Comparison of ENCODE assay signal across 8 cellular contexts in the genomic region with DNA sequence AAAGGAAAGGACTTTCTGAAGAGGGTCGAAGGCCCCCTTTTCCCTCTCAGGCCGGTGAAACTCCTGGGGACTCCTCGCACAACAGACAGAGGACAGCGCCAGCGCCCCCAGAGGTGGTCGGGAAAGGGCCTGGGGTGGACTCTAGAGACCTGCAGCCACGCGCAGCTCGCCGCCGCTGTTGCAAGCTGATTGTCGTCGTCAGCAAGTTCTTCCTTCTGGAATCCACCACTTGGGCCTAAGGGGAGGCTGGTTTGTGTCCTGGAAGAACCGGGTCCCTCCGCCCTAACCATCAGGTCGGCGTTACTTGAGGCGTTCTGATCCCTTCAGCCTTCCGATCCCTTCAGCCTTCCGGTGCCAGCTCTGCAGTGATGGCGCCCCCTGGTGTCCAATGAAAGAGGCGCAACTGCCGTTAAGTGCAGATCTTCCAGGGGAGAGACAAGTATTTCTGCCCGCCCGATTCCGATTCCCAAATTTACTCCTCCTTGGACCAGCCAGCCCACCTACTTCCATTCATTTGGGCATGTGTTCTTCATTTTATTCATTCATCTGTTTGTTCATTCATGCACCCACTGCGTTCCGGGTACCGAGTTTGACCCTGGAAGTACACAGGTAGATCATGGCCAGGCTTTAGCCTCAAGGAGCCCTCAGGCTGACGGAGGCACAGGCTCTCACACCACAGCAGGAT.
DNase-seq lines count a peak whose midpoint lies in the region; ATAC-seq and TF ChIP-seq lines count a peak whose summit lies in the region.

No MANE protein-coding gene starts in this region.

- H3K36me3 Mint-ChIP-seq in T-helper 17 cell (ENCODE audit: low read depth), result peaks cover 7% of the 10 kb centered on the region

- TF ChIP-seq POLR2A in vagina (IDR thresholded peaks at IDR 0.05), result no peak

- peak; percentile 73 for TF ChIP-seq CTCF in GM12864 (IDR thresholded peaks at IDR 0.05; ENCODE audit: low read depth, low read length, missing control alignments)
- TF ChIP-seq CTCF in MM.1S (IDR thresholded peaks at IDR 0.05; ENCODE audit: low read length), result peak; percentile 90
- TF ChIP-seq CTCF in right atrium auricular region (IDR thresholded peaks at IDR 0.05), result peak; percentile 88 to 89
- peak; percentile 67 to 74 (median 74) for TF ChIP-seq CTCF in vagina (IDR thresholded peaks at IDR 0.05)

- H3K9ac ChIP-seq in MM.1S (ENCODE audit: low read length), result no peak overlapping the region

- peaks cover 4% of the 10 kb centered on the region for H3K4me1 Mint-ChIP-seq in T-helper 17 cell

- no peaks in the 10 kb centered on the region for H3K4me1 ChIP-seq in MM.1S (ENCODE audit: low read length)
- peaks cover 0 to 5% of the 10 kb centered on the region in 2 donors for H3K4me1 ChIP-seq in right atrium auricular region
- H3K4me1 ChIP-seq in vagina, result peaks cover 10% of the 10 kb centered on the region

- H3K4me2 ChIP-seq in MM.1S (ENCODE audit: low read depth, low read length), result peak overlapping the region; percentile 33; the same call in 1 of the 2 replicates

- H3K9me3 ChIP-seq in MM.1S (replicated peaks; ENCODE audit: insufficient read depth, low read length) (no peaks in the 10 kb centered on the region), T-helper 17 cell (ENCODE audit: control insufficient read depth, low read length, poor library complexity, severe bottlenecking) (no peaks in the 10 kb centered on the region), right atrium auricular region (peaks cover 0 to 8% of the 10 kb centered on the region in 2 donors), vagina (no peaks in the 10 kb centered on the region)

- intact Hi-C loops in vagina (cut with DNase I), result no loop called here

- no peaks in the 10 kb centered on the region for H3K9me2 ChIP-seq in MM.1S (replicated peaks; ENCODE audit: insufficient read depth, low read length)

- H3K27ac ChIP-seq in MM.1S (ENCODE audit: low read length) (no peak overlapping the region), right atrium auricular region (no peak overlapping the region), vagina (no peak overlapping the region)

- DNase-seq in GM12864 (ENCODE audit: low read depth), result peak; percentile 10
- peak; percentile 60 for DNase-seq in MM.1S
- peak; percentile 55 to 61 (median 60) for DNase-seq in T-helper 17 cell
- DNase-seq in amniotic epithelial cell (ENCODE audit: low read depth), result peak; percentile 33
- peak; percentile 71 for DNase-seq in right atrium auricular region (ENCODE audit: low spot score)
- DNase-seq in putamen (ENCODE audit: low spot score), result peak; percentile 69
- DNase-seq in vagina (ENCODE audit: extremely low spot score in 2 of 2), result no peak

- no peaks in the 10 kb centered on the region for H3K79me2 ChIP-seq in MM.1S (ENCODE audit: low read length)

- peak overlapping the region; percentile 22 for H2AFZ ChIP-seq in MM.1S (ENCODE audit: low read length)

- peaks cover 74% of the 10 kb centered on the region for H3K27me3 ChIP-seq in MM.1S (replicated peaks; ENCODE audit: insufficient read depth, low read length)
- peaks cover 0 to 3% of the 10 kb centered on the region in 2 donors for H3K27me3 ChIP-seq in right atrium auricular region
- no peaks in the 10 kb centered on the region for H3K27me3 ChIP-seq in vagina

- no peaks in the 10 kb centered on the region for H4K20me1 ChIP-seq in MM.1S (ENCODE audit: insufficient read depth, low read length)

- ATAC-seq in T-helper 17 cell, result peak; percentile 72
- ATAC-seq in HG02870 (IDR thresholded peaks at IDR 0.05; ENCODE audit: unreplicated experiment), result no peak

- H3K4me3 Mint-ChIP-seq in T-helper 17 cell, result peak overlapping the region; percentile 65

- no peaks in the 10 kb centered on the region for H3K36me3 ChIP-seq in MM.1S (replicated peaks; ENCODE audit: insufficient read depth, low read length)
- H3K36me3 ChIP-seq in right atrium auricular region, result no peaks in the 10 kb centered on the region
- no peaks in the 10 kb centered on the region for H3K36me3 ChIP-seq in vagina

- no peak overlapping the region for H3K27ac Mint-ChIP-seq in T-helper 17 cell

- no peak overlapping the region for H3K4me3 ChIP-seq in GM12864 (ENCODE audit: low read depth, low read length)
- H3K4me3 ChIP-seq in MM.1S (ENCODE audit: low read length), result peak overlapping the region; percentile 25; the same call in 1 of the 2 replicates
- H3K4me3 ChIP-seq in right atrium auricular region, result peak overlapping the region in 1 of 2 donors; percentile 21
- H3K4me3 ChIP-seq in vagina, result peak overlapping the region in 1 of 2 donors; percentile 19

- peaks cover 65% of the 10 kb centered on the region for H3K27me3 Mint-ChIP-seq in T-helper 17 cell

- no peaks in the 10 kb centered on the region for H3F3A ChIP-seq in MM.1S (ENCODE audit: insufficient read depth, low read length)

Comparison
In these comparisons a context has a peak if more than half of its experiments do, and no peak if none do; other contexts are left out.
1. DNase-seq: peak in GM12864 (single experiment), MM.1S (single experiment), T-helper 17 cell (3 of 3), amniotic epithelial cell (single experiment), right atrium auricular region (single experiment) and putamen (single experiment); none in vagina (0 of 2).
2. Peak in every context shown above with its lines, with median percentiles within 50 percentile points of each other: CTCF ChIP-seq.